8 cellular contexts compared by ENCODE assay signal in the genomic region with DNA sequence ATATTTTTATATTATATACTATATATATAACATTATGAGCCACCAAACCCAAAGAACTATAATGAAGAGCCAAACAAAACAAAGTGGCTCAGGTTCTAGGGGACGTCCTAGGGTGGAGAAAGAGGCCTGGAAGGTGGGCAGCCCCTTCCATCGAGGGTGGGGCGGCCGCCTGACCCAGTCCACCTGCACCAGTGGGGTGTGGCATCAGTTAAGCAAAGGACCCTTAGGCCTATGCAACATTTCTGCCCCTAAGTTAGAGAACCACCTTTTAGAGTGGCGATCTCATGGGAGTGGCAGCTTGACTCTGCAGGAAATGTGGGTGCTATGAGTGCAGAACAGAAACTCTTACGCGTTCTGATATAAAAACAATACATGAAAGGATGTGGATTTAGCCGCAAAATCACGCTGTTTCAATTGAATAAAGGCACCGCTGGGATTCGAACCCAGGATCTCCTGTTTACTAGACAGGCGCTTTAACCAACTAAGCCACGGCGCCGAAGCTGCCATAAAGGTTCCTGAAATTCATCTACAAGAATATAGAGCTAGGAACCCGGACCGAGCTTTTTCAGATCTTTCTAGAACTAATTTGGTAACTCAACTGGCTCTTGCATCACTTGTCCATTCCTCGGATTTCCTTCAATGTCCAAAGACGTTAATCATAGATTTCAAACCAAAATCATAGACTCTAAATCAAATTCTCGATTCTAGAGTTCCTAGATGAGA. TPM values are rescaled to one million over a fixed set of nuclear protein-coding genes. Genes with fewer than 3 reads are reported as not detected.
DNase-seq lines count a peak whose midpoint lies in the region; ATAC-seq, FAIRE-seq and TF ChIP-seq lines count a peak whose summit lies in the region.

No MANE protein-coding gene starts in this region.

- H3K27ac ChIP-seq in fibroblast of lung (ENCODE audit: insufficient read depth, low read length) (peak overlapping the region; percentile 57), transverse colon (peak overlapping the region; percentile 76 to 85 (median 80))

- H3K4me2 ChIP-seq in fibroblast of lung (ENCODE audit: extremely low read depth, insufficient read depth, low read length): no peak overlapping the region

- in situ Hi-C loops in transverse colon (cut with MboI; ENCODE audit: low pct_ligation_motif_present in 1 of 4, low pct_unique_long_range_greater_than_20kb in 1 of 4, low sequenced_read_pairs in 3 of 4): no loop called here

- no peak overlapping the region for H3K9ac ChIP-seq in fibroblast of lung (ENCODE audit: insufficient read depth, low read length)

- no peaks in the 10 kb centered on the region for H3K79me2 ChIP-seq in fibroblast of lung (ENCODE audit: control insufficient read depth, insufficient read depth, low read length)

- intact Hi-C loops in transverse colon (cut with DNase I; ENCODE audit: low total_unique reads): no loop called here

- no peak overlapping the region for H2AFZ ChIP-seq in fibroblast of lung (ENCODE audit: low read length)

- TF ChIP-seq CTCF in fibroblast of lung (conservative IDR thresholded peaks at IDR 0.05 in 1 of 2, IDR thresholded peaks at IDR 0.05 in 1 of 2; ENCODE audit: low read depth in 1 of 2, low read length in 2 of 2): no peak
- TF ChIP-seq CTCF in transverse colon (IDR thresholded peaks at IDR 0.05): no peak

- H3K4me3 ChIP-seq in fibroblast of lung (replicated peaks in 1 of 4; ENCODE audit: control extremely low read depth in 1 of 4, insufficient read depth in 1 of 4, low read depth in 3 of 4, low read length in 4 of 4): peak overlapping the region in 2 of 4 experiments; percentile 50 to 57
- H3K4me3 ChIP-seq in transverse colon: peak overlapping the region in 2 of 4 donors; percentile 17 to 36

- H3K4me1 ChIP-seq in fibroblast of lung (ENCODE audit: control insufficient read depth, extremely low read depth, insufficient read depth, low read length): peaks cover 3% of the 10 kb centered on the region
- H3K4me1 ChIP-seq in transverse colon: peaks cover 8 to 29% (median 16%) of the 10 kb centered on the region in 4 donors

- 40 to 43% methylated on average over 15 to 20 of the region's 20 CpGs for WGBS in transverse colon (ENCODE audit: low coverage in 1 of 2), 2 donors

- H3K27me3 ChIP-seq in fibroblast of lung (ENCODE audit: control insufficient read depth, insufficient read depth, low read length) (no peaks in the 10 kb centered on the region), transverse colon (no peaks in the 10 kb centered on the region)

- TF ChIP-seq POLR2A in GM12892 (IDR thresholded peaks at IDR 0.05; ENCODE audit: low read depth, low read length) (peak; percentile 68), transverse colon (IDR thresholded peaks at IDR 0.05) (no peak)

- H3K9me3 ChIP-seq in fibroblast of lung (ENCODE audit: control insufficient read depth, insufficient read depth, low read depth, low read length): no peaks in the 10 kb centered on the region
- no peaks in the 10 kb centered on the region for H3K9me3 ChIP-seq in transverse colon

- H3K36me3 ChIP-seq in fibroblast of lung (ENCODE audit: control insufficient read depth, insufficient read depth, low read length) (peaks cover 12% of the 10 kb centered on the region), transverse colon (peaks cover 0 to 24% (median 11%) of the 10 kb centered on the region in 4 donors)

- no peak for FAIRE-seq in GM12892 (lab: Jason Lieb, UNC)

- ATAC-seq in GM19035 (IDR thresholded peaks at IDR 0.05; ENCODE audit: unreplicated experiment): no peak
- no peak for ATAC-seq in HG03196 (IDR thresholded peaks at IDR 0.05; ENCODE audit: unreplicated experiment)

- H4K20me1 ChIP-seq in fibroblast of lung (ENCODE audit: control insufficient read depth, extremely low read depth, insufficient read depth, low read length): no peaks in the 10 kb centered on the region

- TF ChIP-seq EP300 in transverse colon (IDR thresholded peaks at IDR 0.05; ENCODE audit: low read depth): no peak

- DNase-seq in GM12892 (ENCODE audit: insufficient read length): no peak
- DNase-seq in NCI-H748 (lab: John Stamatoyannopoulos, UW; ENCODE audit: unreplicated experiment): peak; percentile 82
- DNase-seq in activated T-cell treated with anti-CD3 and anti-CD28 coated beads, Interleukin-2, amount 50 U/mL, for 1 hour: peak; percentile 62
- peak; percentile 79 to 87 for DNase-seq in fibroblast of lung (ENCODE audit: low read depth in 2 of 2)
- peak; percentile 32 for DNase-seq in occipital lobe (lab: John Stamatoyannopoulos, UW)
- DNase-seq in transverse colon: peak; percentile 54

RNA-seq across cellular contexts. Expression of a gene that starts 15.6 kb away (rescaled TPM):
- polyA plus RNA-seq in GM12892 (2012; ENCODE audit: missing spikeins): 62.4 TPM
- 0.26 and 8.4 TPM in 2 replicates for total RNA-seq in fibroblast of lung
- 7.5 and 37.8 TPM in 2 replicates for polyA plus RNA-seq in fibroblast of lung
- 7.8 and 49.3 TPM in 2 replicates for polyA plus RNA-seq in fibroblast of lung (2012)
- polyA minus RNA-seq in fibroblast of lung (ENCODE audit: low replicate concordance): 22.6 and 25.3 TPM in 2 replicates
- total RNA-seq in occipital lobe: 2.7 TPM
- 1 to 10 TPM; 2.2 to 8.6 (median 5.6) TPM for total RNA-seq in transverse colon

RNA-seq across cellular contexts. Expression of a gene that starts 21.9 kb away (rescaled TPM):
- polyA plus RNA-seq in GM12892 (2012; ENCODE audit: missing spikeins): 27.3 TPM
- total RNA-seq in fibroblast of lung (4.6 and 5.0 TPM in 2 replicates), occipital lobe (12.2 TPM), transverse colon (100 to 1,000 TPM in 1 of 4 donors, 10 to 100 TPM in 3; 19.9 to 139 (median 31.7) TPM)
- 4.7 and 6.9 TPM in 2 replicates for polyA plus RNA-seq in fibroblast of lung
- 5.5 and 5.9 TPM in 2 replicates for polyA plus RNA-seq in fibroblast of lung (2012)
- polyA minus RNA-seq in fibroblast of lung (ENCODE audit: low replicate concordance): 17.6 and 41.4 TPM in 2 replicates

RNA-seq across cellular contexts. Expression of a gene that starts 23.1 kb away (rescaled TPM):
- polyA plus RNA-seq in GM12892 (2012; ENCODE audit: missing spikeins): 33.9 TPM
- total RNA-seq in fibroblast of lung (9.4 and 11.3 TPM in 2 replicates), occipital lobe (20.0 TPM), transverse colon (10 to 100 TPM in 2 of 4 donors, 1 to 10 TPM in 1, under 1 TPM in 1; 0.75 to 24.9 (median 8.9) TPM)
- polyA plus RNA-seq in fibroblast of lung: 9.8 and 20.8 TPM in 2 replicates
- 11.6 and 25.2 TPM in 2 replicates for polyA plus RNA-seq in fibroblast of lung (2012)
- polyA minus RNA-seq in fibroblast of lung (ENCODE audit: low replicate concordance): 58.3 and 243 TPM in 2 replicates

RNA-seq across cellular contexts. Expression of a gene that starts 36.0 kb away (rescaled TPM):
- polyA plus RNA-seq in GM12892 (2012; ENCODE audit: missing spikeins): 2.0 TPM
- 6.9 and 11.4 TPM in 2 replicates for total RNA-seq in fibroblast of lung
- polyA plus RNA-seq in fibroblast of lung: 2.8 and 2.9 TPM in 2 replicates
- polyA plus RNA-seq in fibroblast of lung (2012): 4.5 and 5.6 TPM in 2 replicates
- 3.2 and 4.0 TPM in 2 replicates for polyA minus RNA-seq in fibroblast of lung (ENCODE audit: low replicate concordance)
- total RNA-seq in occipital lobe: 4.8 TPM
- 10 to 100 TPM in 3 of 4 donors, 1 to 10 TPM in 1; 3.2 to 17.1 (median 12.7) TPM for total RNA-seq in transverse colon

RNA-seq across cellular contexts. Expression of a gene that starts 49.8 kb away (rescaled TPM):
- polyA plus RNA-seq in GM12892 (2012; ENCODE audit: missing spikeins): 22.7 TPM
- total RNA-seq in fibroblast of lung (15.4 and 36.0 TPM in 2 replicates), occipital lobe (35.9 TPM), transverse colon (10 to 100 TPM in 2 of 4 donors, 1 to 10 TPM in 2; 1.5 to 74.6 (median 18.3) TPM)
- 9.8 and 13.0 TPM in 2 replicates for polyA plus RNA-seq in fibroblast of lung
- 9.9 and 11.9 TPM in 2 replicates for polyA plus RNA-seq in fibroblast of lung (2012)
- 27.9 and 61.8 TPM in 2 replicates for polyA minus RNA-seq in fibroblast of lung (ENCODE audit: low replicate concordance)
